13 cellular contexts compared by ENCODE assay signal in the genomic region with DNA sequence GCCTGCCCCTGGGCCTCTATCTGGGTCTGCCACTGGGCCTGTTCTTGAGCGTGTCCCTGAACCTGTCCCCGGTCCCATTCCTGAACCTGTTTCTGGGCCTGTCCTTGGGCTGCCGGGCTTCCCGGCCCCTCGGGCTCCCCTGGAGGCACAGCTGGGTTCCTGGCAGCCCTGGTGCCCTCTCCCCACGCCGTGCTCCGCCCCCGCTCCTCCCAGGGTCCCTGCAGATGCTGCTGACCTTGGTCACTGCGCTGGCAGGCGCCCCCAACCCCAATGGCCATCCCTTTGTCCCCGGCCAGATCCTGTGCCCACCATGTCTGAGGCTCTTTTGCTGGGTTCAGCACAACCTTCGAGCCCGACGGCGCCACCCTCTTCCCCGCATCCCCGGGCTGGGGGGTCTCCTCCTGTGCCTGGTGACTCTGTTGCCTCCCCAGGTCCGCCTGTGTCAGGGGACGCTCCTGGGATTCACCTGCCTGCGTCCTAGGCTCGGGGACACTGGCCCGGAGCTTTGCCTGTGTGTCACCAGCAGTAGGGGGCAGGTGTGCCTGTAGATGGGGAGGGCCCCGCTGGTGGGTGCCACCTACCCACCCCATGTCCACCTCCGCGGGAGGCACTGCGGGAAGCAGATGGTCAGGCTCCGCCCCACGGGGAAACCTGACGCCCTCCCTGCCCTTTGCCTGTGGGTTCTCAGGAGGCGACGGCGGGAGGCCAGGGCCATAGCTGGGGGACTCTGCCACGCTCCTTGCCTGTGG. TPM values are rescaled to one million over a fixed set of nuclear protein-coding genes. Genes with fewer than 3 reads are reported as not detected.
DNase-seq lines count a peak whose midpoint lies in the region; ATAC-seq and TF ChIP-seq lines count a peak whose summit lies in the region.
"Had no signal": no experiment of that assay in that cellular context is flagged by ENCODE, and none has a peak within 500 bp of the region (broad histone marks: within the 10 kb centered on the region; RNA-seq: fewer than 3 reads in every experiment).

No MANE protein-coding gene starts in this region.

- peaks cover 0 to 12% (median 5%) of the 10 kb centered on the region in 5 donors for H3K27me3 Mint-ChIP-seq in naive thymus-derived CD4-positive, alpha-beta T cell

- peak; percentile 11 for ATAC-seq in naive thymus-derived CD4-positive, alpha-beta T cell
- ATAC-seq: GM12878 had no signal

- H3K9me3 ChIP-seq in HEK293 (ENCODE audit: control insufficient read depth, insufficient read depth, low read depth, low read length) (no peaks in the 10 kb centered on the region), thyroid gland (no peaks in the 10 kb centered on the region)
- H3K9me3 ChIP-seq in naive thymus-derived CD4-positive, alpha-beta T cell (ENCODE audit: control insufficient read depth in 2 of 3, low read length in 3 of 3): no peaks in the 10 kb centered on the region
- H3K9me3 ChIP-seq: breast epithelium had no signal

- no peak overlapping the region for H3K27ac Mint-ChIP-seq in naive thymus-derived CD4-positive, alpha-beta T cell

- H3K27me3 ChIP-seq in naive thymus-derived CD4-positive, alpha-beta T cell (ENCODE audit: control insufficient read depth in 2 of 2, insufficient read depth in 2 of 2, low read length in 2 of 2): no peaks in the 10 kb centered on the region
- H3K27me3 ChIP-seq in thyroid gland: no peaks in the 10 kb centered on the region

- 83 to 90% methylated on average over 25 to 32 of the region's 34 CpGs for WGBS in thyroid gland, 2 donors

- H3K4me3 ChIP-seq in HEK293 (ENCODE audit: low read depth, low read length) (no peak overlapping the region), thyroid gland (replicated peaks in 1 of 3) (no peak overlapping the region)
- no peak overlapping the region for H3K4me3 ChIP-seq in naive thymus-derived CD4-positive, alpha-beta T cell (ENCODE audit: low read length)
- H3K4me3 ChIP-seq: breast epithelium, GM12878 had no signal

- no peaks in the 10 kb centered on the region for H3K4me1 Mint-ChIP-seq in naive thymus-derived CD4-positive, alpha-beta T cell

- H3K36me3 Mint-ChIP-seq in naive thymus-derived CD4-positive, alpha-beta T cell: peaks cover 0 to 4% (median 0%) of the 10 kb centered on the region in 5 donors

- TF ChIP-seq CTCF in HEK293 (tag by site-specific recombination; IDR thresholded peaks at IDR 0.05) (no peak), thyroid gland (IDR thresholded peaks at IDR 0.05) (no peak)

- no peaks in the 10 kb centered on the region for H3K9me3 Mint-ChIP-seq in naive thymus-derived CD4-positive, alpha-beta T cell

- H3K27ac ChIP-seq in HEK293 (ENCODE audit: extremely low read depth, low read depth, low read length) (no peak overlapping the region), thyroid gland (no peak overlapping the region)
- no peak overlapping the region for H3K27ac ChIP-seq in naive thymus-derived CD4-positive, alpha-beta T cell (ENCODE audit: low read depth, low read length)
- H3K27ac ChIP-seq: breast epithelium, C4-2B, VCaP had no signal

- intact Hi-C loops in naive thymus-derived CD4-positive, alpha-beta T cell (cut with micrococcal nuclease): no loop called here
- intact Hi-C loops in thyroid gland (cut with DNase I): no loop called here

- CTCF ChIA-PET in HEK293 (lab: Yijun Ruan, JAX): interaction anchor here (0.6 kb wide), 1 partner anchor 10 kb away, joined by 4 read pairs; no protein-coding TSS in a partner anchor
- CTCF ChIA-PET in naive thymus-derived CD4-positive, alpha-beta T cell (lab: Charles Lee): no interaction called here

- POLR2A ChIA-PET in HEK293 (lab: Yijun Ruan, JAX): no interaction called here
- POLR2A ChIA-PET in naive thymus-derived CD4-positive, alpha-beta T cell (lab: Charles Lee): no interaction called here

- H3K4me1 ChIP-seq in HEK293 (ENCODE audit: control insufficient read depth, insufficient read depth, low read length) (no peaks in the 10 kb centered on the region), thyroid gland (peaks cover 0 to 14% of the 10 kb centered on the region in 2 donors)
- no peaks in the 10 kb centered on the region for H3K4me1 ChIP-seq in naive thymus-derived CD4-positive, alpha-beta T cell (ENCODE audit: control insufficient read depth in 2 of 2, insufficient read depth in 2 of 2, low read length in 2 of 2)
- H3K4me1 ChIP-seq: breast epithelium had no signal

- H3K36me3 ChIP-seq in HEK293 (ENCODE audit: control insufficient read depth in 2 of 2, insufficient read depth in 1 of 2, low read length in 2 of 2) (no peaks in the 10 kb centered on the region), thyroid gland (no peaks in the 10 kb centered on the region)
- no peaks in the 10 kb centered on the region for H3K36me3 ChIP-seq in naive thymus-derived CD4-positive, alpha-beta T cell (ENCODE audit: control insufficient read depth in 2 of 3, insufficient read depth in 3 of 3, low read length in 3 of 3)
- H3K36me3 ChIP-seq: breast epithelium had no signal

- H3K4me3 Mint-ChIP-seq in naive thymus-derived CD4-positive, alpha-beta T cell: no peak overlapping the region

- TF ChIP-seq POLR2A in thyroid gland (IDR thresholded peaks at IDR 0.05): no peak

- peak; percentile 76 for DNase-seq in COR-L47 (lab: John Stamatoyannopoulos, UW)
- DNase-seq in SHP77 treated with DMSO at 0.1 percent for 48 hours (lab: John Stamatoyannopoulos, UW): peak; percentile 83
- DNase-seq in naive thymus-derived CD4-positive, alpha-beta T cell: no peak
- DNase-seq in GM19240 (ENCODE audit: insufficient read length, low spot score): no peak
- DNase-seq in thyroid gland: no peak
- DNase-seq in cortex of kidney (lab: John Stamatoyannopoulos, UW): no peak
- DNase-seq: activated naive CD4-positive, alpha-beta T cell treated with Interleukin-2 at 50 U/mL for 16 hours; foreskin fibroblast had no signal

TF ChIP-seq in HEK293, 187 proteins besides CTCF, POLR2A, EP300 and RAD21:
- TF ChIP-seq ZIC2 (tag by site-specific recombination; IDR thresholded peaks at IDR 0.05): peak; percentile 78
- TF ChIP-seq GLIS1 (tag by site-specific recombination; IDR thresholded peaks at IDR 0.05): peak; percentile 64
- TF ChIP-seq, protein P1, sequence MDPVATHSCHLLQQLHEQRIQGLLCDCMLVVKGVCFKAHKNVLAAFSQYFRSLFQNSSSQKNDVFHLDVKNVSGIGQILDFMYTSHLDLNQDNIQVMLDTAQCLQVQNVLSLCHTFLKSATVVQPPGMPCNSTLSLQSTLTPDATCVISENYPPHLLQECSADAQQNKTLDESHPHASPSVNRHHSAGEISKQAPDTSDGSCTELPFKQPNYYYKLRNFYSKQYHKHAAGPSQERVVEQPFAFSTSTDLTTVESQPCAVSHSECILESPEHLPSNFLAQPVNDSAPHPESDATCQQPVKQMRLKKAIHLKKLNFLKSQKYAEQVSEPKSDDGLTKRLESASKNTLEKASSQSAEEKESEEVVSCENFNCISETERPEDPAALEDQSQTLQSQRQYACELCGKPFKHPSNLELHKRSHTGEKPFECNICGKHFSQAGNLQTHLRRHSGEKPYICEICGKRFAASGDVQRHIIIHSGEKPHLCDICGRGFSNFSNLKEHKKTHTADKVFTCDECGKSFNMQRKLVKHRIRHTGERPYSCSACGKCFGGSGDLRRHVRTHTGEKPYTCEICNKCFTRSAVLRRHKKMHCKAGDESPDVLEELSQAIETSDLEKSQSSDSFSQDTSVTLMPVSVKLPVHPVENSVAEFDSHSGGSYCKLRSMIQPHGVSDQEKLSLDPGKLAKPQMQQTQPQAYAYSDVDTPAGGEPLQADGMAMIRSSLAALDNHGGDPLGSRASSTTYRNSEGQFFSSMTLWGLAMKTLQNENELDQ (tag by site-specific recombination; IDR thresholded peaks at IDR 0.05; ENCODE audit: low read depth): no peak

RNA-seq across cellular contexts. Expression of gene GRTP1, which starts 41.0 kb away (rescaled TPM):
- total RNA-seq in naive thymus-derived CD4-positive, alpha-beta T cell: 1 to 10 TPM in 2 of 5 experiments, under 1 TPM in 2, not detected in 1; 0.44 to 1.4 (median 1.1) TPM
- polyA plus RNA-seq in naive thymus-derived CD4-positive, alpha-beta T cell: 1 to 10 TPM; 1.3 to 2.2 TPM
- total RNA-seq in thyroid gland: 1 to 10 TPM; 1.7 to 5.7 (median 5.1) TPM

RNA-seq across cellular contexts. Expression of gene ADPRHL1, which starts 48.4 kb away (rescaled TPM):
- 1 to 10 TPM in 3 of 5 experiments, under 1 TPM in 2; 0.12 to 2.0 (median 1.5) TPM for total RNA-seq in naive thymus-derived CD4-positive, alpha-beta T cell
- polyA plus RNA-seq in naive thymus-derived CD4-positive, alpha-beta T cell: under 1 TPM in 1 of 2 donors, not detected in 1; 0.37 TPM
- 1 to 10 TPM in 2 of 4 donors, under 1 TPM in 2; 0.20 to 2.0 (median 1.0) TPM for total RNA-seq in thyroid gland

Comparison
In these comparisons a context has a peak if more than half of its experiments do, and no peak if none do; other contexts are left out.
1. DNase-seq: peak in COR-L47 (single experiment) and SHP77 treated with DMSO at 0.1 percent for 48 hours (single experiment); none in naive thymus-derived CD4-positive, alpha-beta T cell (0 of 9), GM19240 (single experiment), thyroid gland (0 of 2) and cortex of kidney (single experiment).